ENCODE assay signal across 8 cellular contexts in genomic region chr12:118061011-118061875, GRCh38. TPM values are rescaled to one million over a fixed set of nuclear protein-coding genes. Genes with fewer than 3 reads are reported as not detected.
DNase-seq lines count a peak whose midpoint lies in the region; ATAC-seq and TF ChIP-seq lines count a peak whose summit lies in the region.

Gene WSB2, minus strand, starts transcription at chr12:118061179. Its CDS starts 131 bp downstream, at chr12:118061048.

- H3K4me1 Mint-ChIP-seq in activated CD8-positive, alpha-beta T cell treated with anti-CD3 and anti-CD28 coated beads, Interleukin-2, amount 10 ng/mL, durations not matched to agents 7 days and 5 days (ENCODE audit: low read depth) = peaks cover 59% of the 10 kb centered on the region

- intact Hi-C loops in lower leg skin (cut with DNase I; ENCODE audit: low total_unique reads) = no loop called here

- CTCF ChIA-PET in activated CD8-positive, alpha-beta T cell treated with anti-CD3 and anti-CD28 coated beads, Interleukin-2, amount 10 ng/mL, durations not matched to agents 7 days and 5 days (lab: Charles Lee) = interaction anchor here (1.8 to 3.5 kb wide), 2 partner anchors 315 to 316 kb away, joined by 5 to 11 read pairs; partner anchors contain the start of gene SUDS3

- peak within 1 kb of the TSS; percentile 51 for H3K4me3 ChIP-seq in lower leg skin (ENCODE audit: low read depth, poor library complexity, severe bottlenecking)

- no peak for TF ChIP-seq CTCF in lower leg skin (IDR thresholded peaks at IDR 0.05)

- peak; percentile 27 for ATAC-seq in activated CD8-positive, alpha-beta T cell treated with anti-CD3 and anti-CD28 coated beads, Interleukin-2, amount 10 ng/mL, durations not matched to agents 7 days and 5 days
- no peak for ATAC-seq in HG02870 (IDR thresholded peaks at IDR 0.05; ENCODE audit: unreplicated experiment)

- H3K27ac Mint-ChIP-seq in activated CD8-positive, alpha-beta T cell treated with anti-CD3 and anti-CD28 coated beads, Interleukin-2, amount 10 ng/mL, durations not matched to agents 7 days and 5 days = peak within 1 kb of the TSS; percentile 94

- DNase-seq in DMS153 (lab: John Stamatoyannopoulos, UW) (peak; percentile 21), HCEC 1CT (peak; percentile 48), NCI-H2196 treated with DMSO at 0.1 percent for 48 hours (lab: John Stamatoyannopoulos, UW; ENCODE audit: unreplicated experiment) (peak; percentile 41), lower leg skin (ENCODE audit: low spot score in 2 of 2) (peak; percentile 72 to 95)
- DNase-seq in activated CD8-positive, alpha-beta T cell treated with anti-CD3 and anti-CD28 coated beads, Interleukin-2, amount 10 ng/mL, durations not matched to agents 7 days and 5 days = peak; percentile 64
- DNase-seq in effector CD4-positive, alpha-beta T cell = peak; percentile 45
- peak; percentile 62 to 74 for DNase-seq in stimulated activated CD4-positive, alpha-beta T cell treated with anti-CD3 and anti-CD28 coated beads, Interleukin-4, amount 100 ng/mL, for 4 hours

- no peak for TF ChIP-seq POLR2A in lower leg skin (IDR thresholded peaks at IDR 0.05)

- peak within 1 kb of the TSS; percentile 94 for H3K4me3 Mint-ChIP-seq in activated CD8-positive, alpha-beta T cell treated with anti-CD3 and anti-CD28 coated beads, Interleukin-2, amount 10 ng/mL, durations not matched to agents 7 days and 5 days

- no peaks in the 10 kb centered on the region for H3K9me3 Mint-ChIP-seq in activated CD8-positive, alpha-beta T cell treated with anti-CD3 and anti-CD28 coated beads, Interleukin-2, amount 10 ng/mL, durations not matched to agents 7 days and 5 days (ENCODE audit: insufficient read depth)

- 2% methylated on average over 39 to 48 of the region's 76 CpGs for WGBS in lower leg skin, 2 donors

- POLR2A ChIA-PET in activated CD8-positive, alpha-beta T cell treated with anti-CD3 and anti-CD28 coated beads, Interleukin-2, amount 10 ng/mL, durations not matched to agents 7 days and 5 days (lab: Charles Lee) = interaction anchor here (0.7 to 1.8 kb wide), 6 partner anchors 9 to 315 kb away, joined by 3 to 8 read pairs (median 4); partner anchors contain the start of genes PEBP1, RFC5 and SUDS3

- peaks cover 13% of the 10 kb centered on the region for H3K36me3 Mint-ChIP-seq in activated CD8-positive, alpha-beta T cell treated with anti-CD3 and anti-CD28 coated beads, Interleukin-2, amount 10 ng/mL, durations not matched to agents 7 days and 5 days (ENCODE audit: low read depth)

- no peaks in the 10 kb centered on the region for H3K27me3 Mint-ChIP-seq in activated CD8-positive, alpha-beta T cell treated with anti-CD3 and anti-CD28 coated beads, Interleukin-2, amount 10 ng/mL, durations not matched to agents 7 days and 5 days (ENCODE audit: low read depth)

RNA-seq across cellular contexts. Expression of gene WSB2, which starts in this region (rescaled TPM):
- total RNA-seq in activated CD8-positive, alpha-beta T cell treated with anti-CD3 and anti-CD28 coated beads, Interleukin-2, amount 10 ng/mL, durations not matched to agents 7 days and 5 days = 10 to 100 TPM; 44.6 to 45.0 TPM
- total RNA-seq in lower leg skin = 10 to 100 TPM; 45.2 to 65.6 (median 53.0) TPM

Comparison
In these comparisons a context has a peak if more than half of its experiments do, and no peak if none do; other contexts are left out.
1. DNase-seq: peak in every context shown above with its lines; median percentile 84 in lower leg skin; 68 in stimulated activated CD4-positive, alpha-beta T cell treated with anti-CD3 and anti-CD28 coated beads, Interleukin-4, amount 100 ng/mL, for 4 hours; 64 in activated CD8-positive, alpha-beta T cell treated with anti-CD3 and anti-CD28 coated beads, Interleukin-2, amount 10 ng/mL, durations not matched to agents 7 days and 5 days; 48 in HCEC 1CT; 45 in effector CD4-positive, alpha-beta T cell; 41 in NCI-H2196 treated with DMSO at 0.1 percent for 48 hours; 21 in DMS153.